Comparison of ENCODE assay signal across 24 cellular contexts in genomic region chr5:38615042-38615441, GRCh38.
"Had no signal": no experiment of that assay in that cellular context is flagged by ENCODE, and none has a peak within 500 bp of the region (broad histone marks: within the 10 kb centered on the region; RNA-seq: fewer than 3 reads in every experiment).

No MANE protein-coding gene starts in this region.

- H3K9ac ChIP-seq: parathyroid adenoma had no signal

- H3K4me1 ChIP-seq: tibial nerve had no signal

- H3K4me3 Mint-ChIP-seq: central memory CD8-positive, alpha-beta T cell; naive B cell; nephron had no signal

- H3K4me1 Mint-ChIP-seq: central memory CD8-positive, alpha-beta T cell; naive B cell had no signal

- H3K4me2 ChIP-seq: smooth muscle cell had no signal

- H3K79me2 ChIP-seq: parathyroid adenoma had no signal

- H3K27me3 Mint-ChIP-seq: central memory CD8-positive, alpha-beta T cell; naive B cell had no signal

- H3K4me3 ChIP-seq: dorsolateral prefrontal cortex, gastrocnemius medialis, heart right ventricle, left lung, lung, right atrium auricular region, smooth muscle cell, suprapubic skin, tibial nerve, upper lobe of right lung had no signal

- H3K27ac Mint-ChIP-seq: naive B cell had no signal

- DNase-seq: cortex of kidney; dorsolateral prefrontal cortex; effector CD8-positive, alpha-beta T cell; gastrocnemius medialis; heart right ventricle; hypothalamus; islet precursor cell; left lung; mesenchymal stem cell; naive B cell; occipital lobe; stimulated activated CD4-positive, alpha-beta T cell treated with anti-CD3 and anti-CD28 coated beads, Interleukin-2, amount 100 ng/mL, for 48 hours; stimulated activated naive CD4-positive, alpha-beta T cell treated with Interleukin-2 at 50 U/mL for 16 hours; upper lobe of right lung had no signal

- ATAC-seq: esophagus mucosa, gastrocnemius medialis, heart right ventricle had no signal

- H3K27ac ChIP-seq: dorsolateral prefrontal cortex, gastrocnemius medialis, heart right ventricle, right atrium auricular region, tibial nerve, upper lobe of right lung had no signal

- H3K36me3 ChIP-seq: gastrocnemius medialis, heart right ventricle, left lung, right atrium auricular region, suprapubic skin, tibial nerve, upper lobe of right lung had no signal

- H3K27me3 ChIP-seq: dorsolateral prefrontal cortex, gastrocnemius medialis, heart right ventricle, left lung, right atrium auricular region, suprapubic skin, tibial nerve, upper lobe of right lung had no signal

- FAIRE-seq: endometrium had no signal
